ENCODE assay signal across 1 cellular context in the genomic region with DNA sequence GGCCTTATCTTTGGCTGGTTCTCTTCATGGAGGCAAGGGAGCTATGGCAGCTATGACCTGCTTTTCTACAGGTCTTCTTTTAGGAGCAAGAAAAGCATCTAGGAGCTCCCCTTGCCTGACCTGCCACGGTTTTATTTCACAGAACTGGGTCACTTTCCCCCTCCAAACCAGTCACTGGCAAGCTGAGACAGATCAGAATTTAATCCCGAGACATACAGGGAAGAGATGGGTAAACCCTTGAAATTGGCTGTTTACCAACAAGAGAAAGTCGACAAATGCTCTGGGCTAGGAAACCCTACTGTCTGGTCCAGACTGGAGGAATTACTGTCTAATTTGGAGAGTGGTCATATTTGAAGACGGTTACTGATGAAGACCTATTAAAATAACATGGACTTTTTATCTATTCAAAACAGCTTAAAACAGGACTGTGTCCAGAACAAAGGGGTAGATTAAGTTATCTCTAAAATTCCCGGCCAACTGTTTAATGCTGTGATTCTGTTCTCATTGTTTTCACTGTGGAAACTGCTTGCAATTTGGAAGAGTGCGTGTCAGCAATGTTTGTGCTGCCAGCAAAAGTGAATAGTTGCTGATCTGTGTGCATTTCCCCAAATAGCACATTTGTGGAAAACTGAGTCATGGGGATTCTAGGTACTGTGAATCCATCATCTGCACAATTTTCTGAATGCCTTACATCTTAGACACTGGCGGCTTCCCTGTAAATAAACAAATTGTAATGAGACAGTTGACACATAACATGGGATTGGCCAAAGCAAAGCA.
TF ChIP-seq lines count a peak whose summit lies in the region.

No MANE protein-coding gene starts in this region.

TF ChIP-seq in liver, 16 proteins besides CTCF, POLR2A, EP300 and RAD21 (continued from another document):
- TF ChIP-seq, protein P1, sequence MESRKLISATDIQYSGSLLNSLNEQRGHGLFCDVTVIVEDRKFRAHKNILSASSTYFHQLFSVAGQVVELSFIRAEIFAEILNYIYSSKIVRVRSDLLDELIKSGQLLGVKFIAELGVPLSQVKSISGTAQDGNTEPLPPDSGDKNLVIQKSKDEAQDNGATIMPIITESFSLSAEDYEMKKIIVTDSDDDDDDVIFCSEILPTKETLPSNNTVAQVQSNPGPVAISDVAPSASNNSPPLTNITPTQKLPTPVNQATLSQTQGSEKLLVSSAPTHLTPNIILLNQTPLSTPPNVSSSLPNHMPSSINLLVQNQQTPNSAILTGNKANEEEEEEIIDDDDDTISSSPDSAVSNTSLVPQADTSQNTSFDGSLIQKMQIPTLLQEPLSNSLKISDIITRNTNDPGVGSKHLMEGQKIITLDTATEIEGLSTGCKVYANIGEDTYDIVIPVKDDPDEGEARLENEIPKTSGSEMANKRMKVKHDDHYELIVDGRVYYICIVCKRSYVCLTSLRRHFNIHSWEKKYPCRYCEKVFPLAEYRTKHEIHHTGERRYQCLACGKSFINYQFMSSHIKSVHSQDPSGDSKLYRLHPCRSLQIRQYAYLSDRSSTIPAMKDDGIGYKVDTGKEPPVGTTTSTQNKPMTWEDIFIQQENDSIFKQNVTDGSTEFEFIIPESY (IDR thresholded peaks at IDR 0.05): no peak
- TF ChIP-seq NR2F2 (IDR thresholded peaks at IDR 0.05) (peak; percentile 49), FOXA1 (IDR thresholded peaks at IDR 0.05) (no peak)
